ENCODE assay signal across 11 cellular contexts in the genomic region with DNA sequence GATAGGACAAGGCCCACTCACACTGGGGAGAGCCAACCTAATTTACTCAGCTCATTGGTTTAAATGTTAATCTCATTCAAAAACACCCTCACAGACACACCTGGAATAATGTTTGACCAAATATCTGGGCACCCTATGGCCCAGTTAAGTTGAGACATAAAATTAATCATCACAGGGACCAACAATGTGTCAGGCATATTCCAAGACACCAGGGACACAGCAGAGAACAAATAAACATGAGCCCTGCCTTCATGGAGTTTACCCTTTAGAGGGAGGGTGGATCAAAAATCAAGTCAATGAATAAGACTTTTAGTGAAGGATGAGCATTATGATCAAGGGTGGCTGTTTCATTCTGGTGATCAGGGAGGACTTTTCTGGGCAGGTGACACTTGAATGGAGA.
"Had no signal": no experiment of that assay in that cellular context is flagged by ENCODE, and none has a peak within 500 bp of the region (broad histone marks: within the 10 kb centered on the region; RNA-seq: fewer than 3 reads in every experiment).

No MANE protein-coding gene starts in this region.

- H3K27ac ChIP-seq: SJSA1, SK-N-MC had no signal

- H3K4me3 ChIP-seq: MG63, SJSA1, SK-N-MC had no signal

- FAIRE-seq: RCC 7860 had no signal

- H3K36me3 ChIP-seq: MG63, SJSA1 had no signal

- H3K9me3 ChIP-seq: SJSA1 had no signal

- DNase-seq: Karpas-422, KG1, NCI-H2171, NCI-H226, Right ventricle myocardium superior, RPMI8226, SIG-M5 had no signal

- H3K27me3 ChIP-seq: MG63, SJSA1 had no signal
